In the genomic region with DNA sequence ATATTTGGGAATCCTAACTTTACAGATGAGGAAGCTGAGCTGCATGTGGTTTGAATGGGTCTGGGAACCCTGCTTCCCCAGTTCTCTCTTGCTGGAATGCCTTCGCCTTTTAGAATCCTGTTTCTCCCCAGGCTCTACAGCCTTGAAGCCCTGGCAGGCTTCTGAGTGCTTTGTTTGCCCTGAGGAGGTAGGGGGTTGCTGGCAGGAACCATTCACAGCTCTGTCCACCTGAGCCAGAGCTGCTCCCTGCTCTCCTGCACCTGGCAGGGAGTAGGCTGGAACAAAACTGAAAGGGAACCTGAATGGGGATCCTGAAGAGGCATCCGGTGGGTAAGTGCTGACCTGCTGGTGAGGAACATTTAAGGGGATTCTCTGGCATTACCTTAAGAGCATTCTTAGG, we compare ENCODE assay signal across 33 cellular contexts. TPM values are rescaled to one million over a fixed set of nuclear protein-coding genes. Genes with fewer than 3 reads are reported as not detected.
A peak's percentile ranks its signal among the peaks of the same experiment; 100 is the strongest.
DNase-seq lines count a peak whose midpoint lies in the region; ATAC-seq and TF ChIP-seq lines count a peak whose summit lies in the region.
"Had no signal": no experiment of that assay in that cellular context is flagged by ENCODE, and none has a peak within 500 bp of the region (broad histone marks: within the 10 kb centered on the region; RNA-seq: fewer than 3 reads in every experiment).

No MANE protein-coding gene starts in this region.

- no peak overlapping the region for H2AK5ac ChIP-seq in H9 (ENCODE audit: insufficient read length, low read length)

- no peak for TF ChIP-seq CTCF in H9 (conservative IDR thresholded peaks at IDR 0.05)

- H4K5ac ChIP-seq in H9 (ENCODE audit: insufficient read length, low read depth, low read length), result no peak overlapping the region

- no peak overlapping the region for H3K18ac ChIP-seq in H9 (ENCODE audit: insufficient read length, low read depth, low read length)

- no peaks in the 10 kb centered on the region for H3K27me3 Mint-ChIP-seq in H9 (ENCODE audit: low read depth)
- H3K27me3 Mint-ChIP-seq in naive thymus-derived CD8-positive, alpha-beta T cell, result peaks cover 11 to 48% (median 28%) of the 10 kb centered on the region in 5 donors
- H3K27me3 Mint-ChIP-seq: activated naive CD4-positive, alpha-beta T cell treated with anti-CD3 and anti-CD28 coated beads, Interleukin-2, amount 10 ng/mL, durations not matched to agents 7 days and 5 days had no signal

- no peak overlapping the region for H2BK12ac ChIP-seq in H9 (ENCODE audit: insufficient read length, low read depth, low read length)

- H3K27me3 ChIP-seq in H9 (ENCODE audit: insufficient read depth, low read length), result no peaks in the 10 kb centered on the region
- H3K27me3 ChIP-seq: brain microvascular endothelial cell, esophagus squamous epithelium, heart left ventricle, tibial artery had no signal

- H3K9ac ChIP-seq in H9 (ENCODE audit: extremely low read depth, insufficient read length, low read length), result no peak overlapping the region
- H3K9ac ChIP-seq: KMS-11 had no signal

- no peak overlapping the region for H4K8ac ChIP-seq in H9 (replicated peaks; ENCODE audit: insufficient read length, low read depth, low read length)

- no peak overlapping the region for H2BK5ac ChIP-seq in H9 (ENCODE audit: insufficient read length, low read length)

- H3K36me3 Mint-ChIP-seq in H9 (ENCODE audit: insufficient read depth in 1 of 3, low read depth in 3 of 3), result peaks cover 0 to 2% (median 0%) of the 10 kb centered on the region in 3 experiments; a peak in 1 of 7 replicates
- no peaks in the 10 kb centered on the region for H3K36me3 Mint-ChIP-seq in naive thymus-derived CD8-positive, alpha-beta T cell
- H3K36me3 Mint-ChIP-seq: activated naive CD4-positive, alpha-beta T cell treated with anti-CD3 and anti-CD28 coated beads, Interleukin-2, amount 10 ng/mL, durations not matched to agents 7 days and 5 days; naive thymus-derived CD4-positive, alpha-beta T cell had no signal

- H2BK120ac ChIP-seq in H9 (ENCODE audit: low read depth, low read length, poor library complexity, severe bottlenecking), result no peak overlapping the region

- H3K9me3 Mint-ChIP-seq in H9, result peaks cover 0 to 3% of the 10 kb centered on the region in 2 experiments; a peak in 3 of 5 replicates
- H3K9me3 Mint-ChIP-seq in naive thymus-derived CD8-positive, alpha-beta T cell, result no peaks in the 10 kb centered on the region
- H3K9me3 Mint-ChIP-seq: activated CD8-positive, alpha-beta T cell treated with anti-CD3 and anti-CD28 coated beads for 36 hours; activated naive CD4-positive, alpha-beta T cell treated with anti-CD3 and anti-CD28 coated beads, Interleukin-2, amount 10 ng/mL, durations not matched to agents 7 days and 5 days; naive thymus-derived CD4-positive, alpha-beta T cell; T-helper 2 cell treated with Interferon-gamma antibody and Interleukin-4, amounts not matched to agents 5 μg/mL and 100 μg/mL, for 36 hours had no signal

- H3K23me2 ChIP-seq in H9 (ENCODE audit: insufficient read length, low read depth, low read length, poor library complexity, severe bottlenecking), result no peaks in the 10 kb centered on the region

- H3K4me2 ChIP-seq in H9 (ENCODE audit: insufficient read depth, insufficient read length, low read length), result no peak overlapping the region
- H3K4me2 ChIP-seq: KMS-11 had no signal

- peaks cover 11% of the 10 kb centered on the region; the same call in 1 of the 2 replicates for H3K4me1 ChIP-seq in H9 (ENCODE audit: insufficient read depth, low read length)
- H3K4me1 ChIP-seq: esophagus squamous epithelium, heart left ventricle, lower lobe of right lung, psoas muscle, tibial artery had no signal

- no CpG with 5 or more reads among the region's 2 CpGs for WGBS in H9 (ENCODE audit: extremely low coverage, insufficient read length, low lambda C conversion rate)

- H3K4ac ChIP-seq in H9 (ENCODE audit: low read depth, low read length), result no peak overlapping the region

- H2AFZ ChIP-seq in H9 (ENCODE audit: low read length), result no peak overlapping the region

- peak; percentile 23 for DNase-seq in DMS53 (lab: John Stamatoyannopoulos, UW)
- DNase-seq in DMS53 treated with DMSO at 0.1 percent for 48 hours (lab: John Stamatoyannopoulos, UW; ENCODE audit: unreplicated experiment), result no peak
- DNase-seq in H9, result peak; percentile 73
- peak; percentile 95 for DNase-seq in NCI-H69 (lab: John Stamatoyannopoulos, UW)
- peak; percentile 35 for DNase-seq in iPS-NIHi7 (ENCODE audit: extremely low spot score)
- no peak for DNase-seq in naive thymus-derived CD8-positive, alpha-beta T cell
- no peak for DNase-seq in ureter (ENCODE audit: low spot score)
- DNase-seq in activated T-cell treated with anti-CD3 and anti-CD28 coated beads, Interleukin-2, amount 50 U/mL, for 1 hour, result no peak
- DNase-seq: activated CD8-positive, alpha-beta memory T cell treated with anti-CD3 and anti-CD28 coated beads, Interleukin-2, amount 50 U/mL, for 48 hours; activated CD8-positive, alpha-beta T cell treated with anti-CD3 and anti-CD28 coated beads for 36 hours; activated naive CD4-positive, alpha-beta T cell treated with anti-CD3 and anti-CD28 coated beads, Interleukin-2, amount 10 ng/mL, durations not matched to agents 7 days and 5 days; brain microvascular endothelial cell; C1 segment of cervical spinal cord; Caco-2; cerebellar nuclear complex; dermis blood vessel endothelial cell; DND-41; esophagus squamous epithelium; foreskin melanocyte; heart left ventricle; lower lobe of right lung; MG63; naive thymus-derived CD4-positive, alpha-beta T cell; NCI-H526; nucleus accumbens; psoas muscle; SHP77 treated with DMSO at 0.1 percent for 48 hours; stimulated activated CD4-positive, alpha-beta T cell treated with anti-CD3 and anti-CD28 coated beads, Interleukin-4, amount 100 ng/mL, for 1 hour; tibial artery had no signal

- H3K79me1 ChIP-seq in H9 (ENCODE audit: insufficient read depth, low read depth, low read length, poor library complexity, severe bottlenecking), result no peaks in the 10 kb centered on the region

- H2BK15ac ChIP-seq in H9 (ENCODE audit: low read depth, low read length), result no peak overlapping the region

- peaks cover 70 to 71% of the 10 kb centered on the region in 2 experiments for H3K4me1 Mint-ChIP-seq in H9
- no peaks in the 10 kb centered on the region for H3K4me1 Mint-ChIP-seq in naive thymus-derived CD8-positive, alpha-beta T cell
- H3K4me1 Mint-ChIP-seq: activated naive CD4-positive, alpha-beta T cell treated with anti-CD3 and anti-CD28 coated beads, Interleukin-2, amount 10 ng/mL, durations not matched to agents 7 days and 5 days; naive thymus-derived CD4-positive, alpha-beta T cell had no signal

- no peaks in the 10 kb centered on the region for H3K79me2 ChIP-seq in H9 (ENCODE audit: insufficient read depth, low read length)

- peak overlapping the region; percentile 36 for H3K27ac ChIP-seq in H9 (ENCODE audit: insufficient read length, low read depth, low read length)
- H3K27ac ChIP-seq: 22Rv1, brain microvascular endothelial cell, esophagus squamous epithelium, heart left ventricle, KMS-11, lower lobe of right lung, psoas muscle, tibial artery had no signal

- no peak overlapping the region for H4K91ac ChIP-seq in H9 (ENCODE audit: insufficient read length, low read depth, low read length)

- no peak for ATAC-seq in naive thymus-derived CD8-positive, alpha-beta T cell
- ATAC-seq: activated CD8-positive, alpha-beta T cell treated with anti-CD3 and anti-CD28 coated beads for 36 hours; heart left ventricle; lower lobe of right lung; naive thymus-derived CD4-positive, alpha-beta T cell; psoas muscle; sciatic nerve had no signal

- H3K4me3 Mint-ChIP-seq in H9, result no peak overlapping the region
- H3K4me3 Mint-ChIP-seq in naive thymus-derived CD8-positive, alpha-beta T cell, result no peak overlapping the region
- H3K4me3 Mint-ChIP-seq: activated CD8-positive, alpha-beta T cell treated with anti-CD3 and anti-CD28 coated beads for 36 hours; activated naive CD4-positive, alpha-beta T cell treated with anti-CD3 and anti-CD28 coated beads, Interleukin-2, amount 10 ng/mL, durations not matched to agents 7 days and 5 days; naive thymus-derived CD4-positive, alpha-beta T cell; T-helper 2 cell treated with Interferon-gamma antibody and Interleukin-4, amounts not matched to agents 5 μg/mL and 100 μg/mL, for 36 hours had no signal

- no peaks in the 10 kb centered on the region for H3K9me3 ChIP-seq in H9 (ENCODE audit: control insufficient read depth, low read depth, low read length)
- H3K9me3 ChIP-seq: Caco-2, esophagus squamous epithelium, heart left ventricle, lower lobe of right lung, MG63, psoas muscle, tibial artery had no signal

- 0 out of 2 replicates have a peak overlapping the region, but pooled peaks have one; percentile 20 for H3K14ac ChIP-seq in H9 (ENCODE audit: insufficient read depth, low read length)

- no peak overlapping the region for H3K56ac ChIP-seq in H9 (ENCODE audit: insufficient read length, low read depth, low read length)

- H3K27ac Mint-ChIP-seq in H9, result peak overlapping the region; percentile 86 to 91 (median 90)
- no peak overlapping the region for H3K27ac Mint-ChIP-seq in naive thymus-derived CD8-positive, alpha-beta T cell
- H3K27ac Mint-ChIP-seq: activated CD8-positive, alpha-beta T cell treated with anti-CD3 and anti-CD28 coated beads for 36 hours; activated naive CD4-positive, alpha-beta T cell treated with anti-CD3 and anti-CD28 coated beads, Interleukin-2, amount 10 ng/mL, durations not matched to agents 7 days and 5 days; naive thymus-derived CD4-positive, alpha-beta T cell; T-helper 2 cell treated with Interferon-gamma antibody and Interleukin-4, amounts not matched to agents 5 μg/mL and 100 μg/mL, for 36 hours had no signal

- peak overlapping the region; percentile 39 for H3T11ph ChIP-seq in H9 (ENCODE audit: low read length)

- H4K20me1 ChIP-seq in H9 (ENCODE audit: control insufficient read depth, insufficient read depth, insufficient read length), result no peaks in the 10 kb centered on the region

- no peak overlapping the region for H3K23ac ChIP-seq in H9 (ENCODE audit: insufficient read length, low read depth, low read length)

- peak overlapping the region; percentile 29 for H2BK20ac ChIP-seq in H9 (ENCODE audit: low read depth, low read length, poor library complexity, severe bottlenecking)

- POLR2A ChIA-PET in naive thymus-derived CD8-positive, alpha-beta T cell (lab: Charles Lee), result no interaction called here

RNA-seq across cellular contexts. Expression of a gene that starts 33.0 kb away (rescaled TPM):
- total RNA-seq in H9 (2021), result 0.04 and 0.07 TPM in 2 replicates
- total RNA-seq in naive thymus-derived CD8-positive, alpha-beta T cell, result not detected
- polyA plus RNA-seq in naive thymus-derived CD8-positive, alpha-beta T cell, result not detected
- not detected for total RNA-seq in ureter
- total RNA-seq: esophagus squamous epithelium, lower lobe of right lung, sciatic nerve had no signal
- polyA plus RNA-seq: heart left ventricle; naive thymus-derived CD4-positive, alpha-beta T cell had no signal

Comparison
In these comparisons a context has a peak if more than half of its experiments do, and no peak if none do; other contexts are left out.
1. DNase-seq: peak in DMS53 (single experiment), H9 (single experiment), NCI-H69 (single experiment) and iPS-NIHi7 (single experiment); none in DMS53 treated with DMSO at 0.1 percent for 48 hours (single experiment), naive thymus-derived CD8-positive, alpha-beta T cell (0 of 10), ureter (single experiment) and activated T-cell treated with anti-CD3 and anti-CD28 coated beads, Interleukin-2, amount 50 U/mL, for 1 hour (single experiment).
2. H3K27ac Mint-ChIP-seq: peak in H9 (3 of 3); none in naive thymus-derived CD8-positive, alpha-beta T cell (0 of 10).